ENCODE assay signal across 18 cellular contexts in the genomic region with DNA sequence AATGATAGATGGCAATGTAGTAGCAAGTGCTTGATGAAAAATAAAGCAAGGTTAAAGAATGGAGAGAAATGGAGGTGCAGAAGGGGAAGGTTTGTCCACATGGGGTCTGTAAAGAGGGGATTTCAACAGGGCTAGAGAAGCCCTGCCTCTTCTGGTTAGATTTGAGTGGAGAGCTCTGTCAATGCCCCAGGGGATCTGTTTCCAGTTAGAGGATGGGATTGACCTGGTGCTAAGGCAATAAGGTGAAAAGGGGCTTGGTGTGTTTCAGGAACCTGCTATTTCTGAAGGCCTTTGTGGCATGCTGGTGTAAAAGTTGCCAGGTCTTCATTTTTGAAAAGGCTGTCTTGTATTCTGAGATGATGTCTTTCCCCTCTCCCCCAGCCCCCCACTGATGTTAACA.
A peak's percentile ranks its signal among the peaks of the same experiment; 100 is the strongest.
DNase-seq lines count a peak whose midpoint lies in the region; ATAC-seq and TF ChIP-seq lines count a peak whose summit lies in the region.
"Had no signal": no experiment of that assay in that cellular context is flagged by ENCODE, and none has a peak within 500 bp of the region (broad histone marks: within the 10 kb centered on the region; RNA-seq: fewer than 3 reads in every experiment).

No MANE protein-coding gene starts in this region.

- no peak overlapping the region; a peak in 1 of 4 replicates for H3K27ac ChIP-seq in SK-N-SH (ENCODE audit: low read depth in 2 of 2, low read length in 1 of 2)
- no peak overlapping the region for H3K27ac ChIP-seq in mesendoderm (ENCODE audit: low read depth, low read length)
- peak overlapping the region; percentile 41 to 84 (median 69) for H3K27ac ChIP-seq in upper lobe of left lung
- H3K27ac ChIP-seq: 22Rv1, HL-60 had no signal

- H2BK15ac ChIP-seq in mesendoderm (replicated peaks; ENCODE audit: low read depth): no peak overlapping the region

- TF ChIP-seq CTCF in SK-N-SH (IDR thresholded peaks at IDR 0.05) (no peak), endothelial cell (IDR thresholded peaks at IDR 0.05; ENCODE audit: unreplicated experiment) (no peak), upper lobe of left lung (IDR thresholded peaks at IDR 0.05) (no peak)

- no peaks in the 10 kb centered on the region for H3K79me1 ChIP-seq in mesendoderm (ENCODE audit: low read length)

- H3K27me3 ChIP-seq in SK-N-SH (ENCODE audit: insufficient read depth) (no peaks in the 10 kb centered on the region), mesendoderm (ENCODE audit: insufficient read depth, low read length, poor library complexity) (no peaks in the 10 kb centered on the region), upper lobe of left lung (no peaks in the 10 kb centered on the region)

- no peak overlapping the region for H4K5ac ChIP-seq in mesendoderm (ENCODE audit: low read length)

- H3K4me2 ChIP-seq in SK-N-SH (no peak overlapping the region), mesendoderm (ENCODE audit: low read length) (no peak overlapping the region)

- no peaks in the 10 kb centered on the region for H3K9me3 ChIP-seq in SK-N-SH
- H3K9me3 ChIP-seq in upper lobe of left lung: no peaks in the 10 kb centered on the region

- no peak for TF ChIP-seq POLR2A in upper lobe of left lung (IDR thresholded peaks at IDR 0.05)

- H3K27ac Mint-ChIP-seq in endothelial cell (ENCODE audit: unreplicated experiment): peak overlapping the region; percentile 0
- H3K27ac Mint-ChIP-seq: CD8-positive, alpha-beta T cell had no signal

- H3K9me2 ChIP-seq in SK-N-SH: no peaks in the 10 kb centered on the region

- no peak for TF ChIP-seq EP300 in SK-N-SH (IDR thresholded peaks at IDR 0.05; ENCODE audit: borderline replicate concordance in 1 of 2, low read depth in 1 of 2, low read length in 1 of 2)
- TF ChIP-seq EP300 in upper lobe of left lung (IDR thresholded peaks at IDR 0.05): no peak

- H2BK5ac ChIP-seq in mesendoderm (ENCODE audit: low read length): no peak overlapping the region

- no peak overlapping the region for H3K4me3 ChIP-seq in SK-N-SH (ENCODE audit: low read depth in 2 of 2, low read length in 1 of 2)
- H3K4me3 ChIP-seq in mesendoderm (ENCODE audit: low read length): no peak overlapping the region
- H3K4me3 ChIP-seq in upper lobe of left lung: no peak overlapping the region

- peaks cover 32% of the 10 kb centered on the region for H3K4me1 Mint-ChIP-seq in endothelial cell (ENCODE audit: unreplicated experiment)

- H3K56ac ChIP-seq in mesendoderm (ENCODE audit: low read length): no peak overlapping the region

- H3K36me3 ChIP-seq in SK-N-SH (replicated peaks in 1 of 2; ENCODE audit: control insufficient read depth in 1 of 2, insufficient read depth in 2 of 2, low read length in 1 of 2): no peaks in the 10 kb centered on the region
- H3K36me3 ChIP-seq in mesendoderm (ENCODE audit: control insufficient read depth, insufficient read depth, low read length): no peaks in the 10 kb centered on the region
- H3K36me3 ChIP-seq in upper lobe of left lung: no peaks in the 10 kb centered on the region

- no peak overlapping the region for H2AK5ac ChIP-seq in mesendoderm (ENCODE audit: low read length)

- no peak overlapping the region for H3K18ac ChIP-seq in mesendoderm (ENCODE audit: low read length)

- H3K4me1 ChIP-seq in SK-N-SH (ENCODE audit: control insufficient read depth in 1 of 2, insufficient read depth in 2 of 2, low read depth in 1 of 2, low read length in 1 of 2) (peaks cover 0 to 8% of the 10 kb centered on the region in 2 experiments; a peak in 1 of 4 replicates), mesendoderm (ENCODE audit: control insufficient read depth, low read depth, low read length) (peaks cover 4% of the 10 kb centered on the region), upper lobe of left lung (peaks cover 0 to 19% (median 9%) of the 10 kb centered on the region in 4 donors)

- H3K23ac ChIP-seq in mesendoderm (ENCODE audit: low read length): no peak overlapping the region

- no peak overlapping the region for H3K4me3 Mint-ChIP-seq in endothelial cell (ENCODE audit: unreplicated experiment)
- H3K4me3 Mint-ChIP-seq: CD8-positive, alpha-beta T cell had no signal

- no peak overlapping the region for H4K8ac ChIP-seq in mesendoderm (ENCODE audit: low read depth, low read length)

- ATAC-seq in SK-N-SH treated with all-trans-retinoic acid at 6 μM for 48 hours (no peak), upper lobe of left lung (ENCODE audit: low FRiP score in 2 of 2) (no peak), GM19351 (IDR thresholded peaks at IDR 0.05; ENCODE audit: unreplicated experiment) (no peak), GM18517 (IDR thresholded peaks at IDR 0.05; ENCODE audit: unreplicated experiment) (no peak)
- ATAC-seq: CD8-positive, alpha-beta T cell; Panc1 had no signal

- H3K9ac ChIP-seq in SK-N-SH: no peak overlapping the region
- no peak overlapping the region for H3K9ac ChIP-seq in mesendoderm (ENCODE audit: low read length)

- POLR2A ChIA-PET in SK-N-SH (lab: Yijun Ruan, JAX): no interaction called here

- peaks cover 1% of the 10 kb centered on the region for H3K27me3 Mint-ChIP-seq in endothelial cell (ENCODE audit: unreplicated experiment)

- H3K79me2 ChIP-seq in SK-N-SH (ENCODE audit: insufficient read depth) (no peaks in the 10 kb centered on the region), mesendoderm (ENCODE audit: control insufficient read depth, insufficient read depth, low read length) (no peaks in the 10 kb centered on the region)

- H3K9me3 Mint-ChIP-seq in endothelial cell (ENCODE audit: unreplicated experiment): no peaks in the 10 kb centered on the region

- DNase-seq in SK-N-SH: peak; percentile 20
- DNase-seq in endothelial cell (ENCODE audit: low spot score): no peak
- DNase-seq in mesendoderm: peak; percentile 38
- no peak for DNase-seq in upper lobe of left lung
- no peak for DNase-seq in activated naive CD4-positive, alpha-beta T cell treated with anti-CD3 and anti-CD28 coated beads, Interleukin-2, amount 50 U/mL, for 16 hours
- DNase-seq: CD8-positive, alpha-beta T cell; KG1; NCI-H1048; NCI-H146; NCI-H226; NCI-H526; SHP77 treated with DMSO at 0.1 percent for 48 hours had no signal

- H2AFZ ChIP-seq in SK-N-SH (ENCODE audit: low read depth): no peak overlapping the region

- CTCF ChIA-PET in SK-N-SH (lab: Yijun Ruan, JAX): interaction anchor here (0.6 to 1.0 kb wide), 3 partner anchors 37 to 331 kb away, joined by 3 read pairs; no protein-coding TSS in a partner anchor

- no peak overlapping the region for H3K4ac ChIP-seq in mesendoderm (ENCODE audit: low read depth, low read length)

- H3K36me3 Mint-ChIP-seq in endothelial cell (ENCODE audit: low read depth, unreplicated experiment): no peaks in the 10 kb centered on the region
- H3K36me3 Mint-ChIP-seq: CD8-positive, alpha-beta T cell had no signal

- no peak overlapping the region for H2BK120ac ChIP-seq in mesendoderm (ENCODE audit: low read depth, low read length)

- no peaks in the 10 kb centered on the region for H4K20me1 ChIP-seq in SK-N-SH (ENCODE audit: insufficient read depth)

- no peak for TF ChIP-seq RAD21 in SK-N-SH (IDR thresholded peaks at IDR 0.05; ENCODE audit: low read length)

- H3F3A ChIP-seq in SK-N-SH (replicated peaks; ENCODE audit: insufficient read depth): no peaks in the 10 kb centered on the region

TF ChIP-seq in SK-N-SH, 30 proteins besides CTCF, POLR2A, EP300 and RAD21 (continues in another document):
- TF ChIP-seq, protein P1, sequence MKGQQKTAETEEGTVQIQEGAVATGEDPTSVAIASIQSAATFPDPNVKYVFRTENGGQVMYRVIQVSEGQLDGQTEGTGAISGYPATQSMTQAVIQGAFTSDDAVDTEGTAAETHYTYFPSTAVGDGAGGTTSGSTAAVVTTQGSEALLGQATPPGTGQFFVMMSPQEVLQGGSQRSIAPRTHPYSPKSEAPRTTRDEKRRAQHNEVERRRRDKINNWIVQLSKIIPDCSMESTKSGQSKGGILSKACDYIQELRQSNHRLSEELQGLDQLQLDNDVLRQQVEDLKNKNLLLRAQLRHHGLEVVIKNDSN (IDR thresholded peaks at IDR 0.05; ENCODE audit: borderline replicate concordance, low read depth): no peak
- no peak for TF ChIP-seq MEF2A (IDR thresholded peaks at IDR 0.05; ENCODE audit: borderline replicate concordance, low read depth)
- no peak for TF ChIP-seq TAF1 (IDR thresholded peaks at IDR 0.05; ENCODE audit: borderline replicate concordance, low read depth, low read length)
- no peak for TF ChIP-seq JUND (IDR thresholded peaks at IDR 0.05)
- TF ChIP-seq, protein P2, sequence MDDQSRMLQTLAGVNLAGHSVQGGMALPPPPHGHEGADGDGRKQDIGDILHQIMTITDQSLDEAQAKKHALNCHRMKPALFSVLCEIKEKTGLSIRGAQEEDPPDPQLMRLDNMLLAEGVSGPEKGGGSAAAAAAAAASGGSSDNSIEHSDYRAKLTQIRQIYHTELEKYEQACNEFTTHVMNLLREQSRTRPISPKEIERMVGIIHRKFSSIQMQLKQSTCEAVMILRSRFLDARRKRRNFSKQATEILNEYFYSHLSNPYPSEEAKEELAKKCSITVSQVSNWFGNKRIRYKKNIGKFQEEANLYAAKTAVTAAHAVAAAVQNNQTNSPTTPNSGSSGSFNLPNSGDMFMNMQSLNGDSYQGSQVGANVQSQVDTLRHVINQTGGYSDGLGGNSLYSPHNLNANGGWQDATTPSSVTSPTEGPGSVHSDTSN (IDR thresholded peaks at IDR 0.05): no peak

TF ChIP-seq in SK-N-SH treated with all-trans-retinoic acid at 6 μM for 48 hours, 23 proteins besides CTCF, POLR2A, EP300 and RAD21 (continues in another document):
- TF ChIP-seq CSDC2 (CRISPR knock-in tag; IDR thresholded peaks at IDR 0.05) (no peak), ZC3H10 (CRISPR knock-in tag; IDR thresholded peaks at IDR 0.05) (no peak), TCF4 (CRISPR knock-in tag; IDR thresholded peaks at IDR 0.05; ENCODE audit: borderline replicate concordance) (no peak), ZFP30 (CRISPR knock-in tag; IDR thresholded peaks at IDR 0.05) (no peak), ISL1 (CRISPR knock-in tag; IDR thresholded peaks at IDR 0.05) (no peak), BACH2 (CRISPR knock-in tag; IDR thresholded peaks at IDR 0.05; ENCODE audit: borderline replicate concordance) (no peak)
- TF ChIP-seq, protein P3, sequence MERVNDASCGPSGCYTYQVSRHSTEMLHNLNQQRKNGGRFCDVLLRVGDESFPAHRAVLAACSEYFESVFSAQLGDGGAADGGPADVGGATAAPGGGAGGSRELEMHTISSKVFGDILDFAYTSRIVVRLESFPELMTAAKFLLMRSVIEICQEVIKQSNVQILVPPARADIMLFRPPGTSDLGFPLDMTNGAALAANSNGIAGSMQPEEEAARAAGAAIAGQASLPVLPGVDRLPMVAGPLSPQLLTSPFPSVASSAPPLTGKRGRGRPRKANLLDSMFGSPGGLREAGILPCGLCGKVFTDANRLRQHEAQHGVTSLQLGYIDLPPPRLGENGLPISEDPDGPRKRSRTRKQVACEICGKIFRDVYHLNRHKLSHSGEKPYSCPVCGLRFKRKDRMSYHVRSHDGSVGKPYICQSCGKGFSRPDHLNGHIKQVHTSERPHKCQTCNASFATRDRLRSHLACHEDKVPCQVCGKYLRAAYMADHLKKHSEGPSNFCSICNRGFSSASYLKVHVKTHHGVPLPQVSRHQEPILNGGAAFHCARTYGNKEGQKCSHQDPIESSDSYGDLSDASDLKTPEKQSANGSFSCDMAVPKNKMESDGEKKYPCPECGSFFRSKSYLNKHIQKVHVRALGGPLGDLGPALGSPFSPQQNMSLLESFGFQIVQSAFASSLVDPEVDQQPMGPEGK (CRISPR knock-in tag; IDR thresholded peaks at IDR 0.05; ENCODE audit: borderline replicate concordance): no peak

Comparison
In these comparisons a context has a peak if more than half of its experiments do, and no peak if none do; other contexts are left out.
1. DNase-seq: peak in SK-N-SH (single experiment) and mesendoderm (single experiment); none in endothelial cell (single experiment), upper lobe of left lung (0 of 2) and activated naive CD4-positive, alpha-beta T cell treated with anti-CD3 and anti-CD28 coated beads, Interleukin-2, amount 50 U/mL, for 16 hours (single experiment).
2. H3K27ac ChIP-seq: peak in upper lobe of left lung (4 of 4); none in SK-N-SH (0 of 2) and mesendoderm (single experiment).